ENCODE assay signal across 1 cellular context in the genomic region with DNA sequence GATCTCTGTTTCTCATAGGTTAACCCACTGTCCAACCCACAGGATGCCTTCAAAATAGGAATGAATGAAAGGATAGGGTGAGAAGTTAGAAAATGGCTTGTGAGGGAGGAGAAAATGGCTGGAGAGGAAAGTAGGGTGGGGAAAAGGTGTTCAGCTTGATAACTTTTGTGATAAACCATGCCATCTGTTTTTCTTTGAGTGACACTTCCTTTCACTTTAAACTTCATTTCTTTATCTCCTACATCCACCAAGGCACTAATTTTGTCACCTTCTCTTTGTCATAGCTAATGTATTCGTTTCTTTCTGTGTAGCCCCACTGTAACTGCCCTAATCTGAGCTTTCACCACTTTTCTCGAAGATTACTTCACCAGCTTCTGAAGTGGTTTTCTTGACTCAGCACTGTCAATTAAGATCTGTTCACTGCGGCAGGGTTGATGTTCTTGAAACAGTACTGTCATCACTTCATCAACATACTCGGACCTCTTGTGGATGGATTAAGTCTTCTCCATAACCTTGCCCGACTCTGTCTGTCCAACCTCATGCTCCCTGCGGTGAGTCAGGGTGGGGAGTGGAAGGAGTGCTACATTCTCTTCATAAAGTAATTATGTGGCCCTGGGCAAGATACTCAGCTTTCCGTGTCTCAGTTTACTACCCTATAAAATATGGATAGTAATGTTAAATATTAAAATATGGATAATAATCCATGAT.
TF ChIP-seq lines count a peak whose summit lies in the region.

No MANE protein-coding gene starts in this region.

TF ChIP-seq in K562, 482 proteins besides CTCF, POLR2A, EP300 and RAD21 (continued from another document and continues in another):
- TF ChIP-seq, protein P1, sequence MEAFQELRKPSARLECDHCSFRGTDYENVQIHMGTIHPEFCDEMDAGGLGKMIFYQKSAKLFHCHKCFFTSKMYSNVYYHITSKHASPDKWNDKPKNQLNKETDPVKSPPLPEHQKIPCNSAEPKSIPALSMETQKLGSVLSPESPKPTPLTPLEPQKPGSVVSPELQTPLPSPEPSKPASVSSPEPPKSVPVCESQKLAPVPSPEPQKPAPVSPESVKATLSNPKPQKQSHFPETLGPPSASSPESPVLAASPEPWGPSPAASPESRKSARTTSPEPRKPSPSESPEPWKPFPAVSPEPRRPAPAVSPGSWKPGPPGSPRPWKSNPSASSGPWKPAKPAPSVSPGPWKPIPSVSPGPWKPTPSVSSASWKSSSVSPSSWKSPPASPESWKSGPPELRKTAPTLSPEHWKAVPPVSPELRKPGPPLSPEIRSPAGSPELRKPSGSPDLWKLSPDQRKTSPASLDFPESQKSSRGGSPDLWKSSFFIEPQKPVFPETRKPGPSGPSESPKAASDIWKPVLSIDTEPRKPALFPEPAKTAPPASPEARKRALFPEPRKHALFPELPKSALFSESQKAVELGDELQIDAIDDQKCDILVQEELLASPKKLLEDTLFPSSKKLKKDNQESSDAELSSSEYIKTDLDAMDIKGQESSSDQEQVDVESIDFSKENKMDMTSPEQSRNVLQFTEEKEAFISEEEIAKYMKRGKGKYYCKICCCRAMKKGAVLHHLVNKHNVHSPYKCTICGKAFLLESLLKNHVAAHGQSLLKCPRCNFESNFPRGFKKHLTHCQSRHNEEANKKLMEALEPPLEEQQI (IDR thresholded peaks at IDR 0.05) = peak; percentile 91; the same call in 1 of the 2 replicates
- TF ChIP-seq, protein P2, sequence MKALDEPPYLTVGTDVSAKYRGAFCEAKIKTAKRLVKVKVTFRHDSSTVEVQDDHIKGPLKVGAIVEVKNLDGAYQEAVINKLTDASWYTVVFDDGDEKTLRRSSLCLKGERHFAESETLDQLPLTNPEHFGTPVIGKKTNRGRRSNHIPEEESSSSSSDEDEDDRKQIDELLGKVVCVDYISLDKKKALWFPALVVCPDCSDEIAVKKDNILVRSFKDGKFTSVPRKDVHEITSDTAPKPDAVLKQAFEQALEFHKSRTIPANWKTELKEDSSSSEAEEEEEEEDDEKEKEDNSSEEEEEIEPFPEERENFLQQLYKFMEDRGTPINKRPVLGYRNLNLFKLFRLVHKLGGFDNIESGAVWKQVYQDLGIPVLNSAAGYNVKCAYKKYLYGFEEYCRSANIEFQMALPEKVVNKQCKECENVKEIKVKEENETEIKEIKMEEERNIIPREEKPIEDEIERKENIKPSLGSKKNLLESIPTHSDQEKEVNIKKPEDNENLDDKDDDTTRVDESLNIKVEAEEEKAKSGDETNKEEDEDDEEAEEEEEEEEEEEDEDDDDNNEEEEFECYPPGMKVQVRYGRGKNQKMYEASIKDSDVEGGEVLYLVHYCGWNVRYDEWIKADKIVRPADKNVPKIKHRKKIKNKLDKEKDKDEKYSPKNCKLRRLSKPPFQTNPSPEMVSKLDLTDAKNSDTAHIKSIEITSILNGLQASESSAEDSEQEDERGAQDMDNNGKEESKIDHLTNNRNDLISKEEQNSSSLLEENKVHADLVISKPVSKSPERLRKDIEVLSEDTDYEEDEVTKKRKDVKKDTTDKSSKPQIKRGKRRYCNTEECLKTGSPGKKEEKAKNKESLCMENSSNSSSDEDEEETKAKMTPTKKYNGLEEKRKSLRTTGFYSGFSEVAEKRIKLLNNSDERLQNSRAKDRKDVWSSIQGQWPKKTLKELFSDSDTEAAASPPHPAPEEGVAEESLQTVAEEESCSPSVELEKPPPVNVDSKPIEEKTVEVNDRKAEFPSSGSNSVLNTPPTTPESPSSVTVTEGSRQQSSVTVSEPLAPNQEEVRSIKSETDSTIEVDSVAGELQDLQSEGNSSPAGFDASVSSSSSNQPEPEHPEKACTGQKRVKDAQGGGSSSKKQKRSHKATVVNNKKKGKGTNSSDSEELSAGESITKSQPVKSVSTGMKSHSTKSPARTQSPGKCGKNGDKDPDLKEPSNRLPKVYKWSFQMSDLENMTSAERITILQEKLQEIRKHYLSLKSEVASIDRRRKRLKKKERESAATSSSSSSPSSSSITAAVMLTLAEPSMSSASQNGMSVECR (CRISPR knock-in tag; IDR thresholded peaks at IDR 0.05) = no peak
- TF ChIP-seq SMAD2 (IDR thresholded peaks at IDR 0.05; ENCODE audit: low read depth, low read length) = no peak
- TF ChIP-seq KAT8 (IDR thresholded peaks at IDR 0.05; ENCODE audit: low read depth) = peak; percentile 87
- TF ChIP-seq, protein P3, sequence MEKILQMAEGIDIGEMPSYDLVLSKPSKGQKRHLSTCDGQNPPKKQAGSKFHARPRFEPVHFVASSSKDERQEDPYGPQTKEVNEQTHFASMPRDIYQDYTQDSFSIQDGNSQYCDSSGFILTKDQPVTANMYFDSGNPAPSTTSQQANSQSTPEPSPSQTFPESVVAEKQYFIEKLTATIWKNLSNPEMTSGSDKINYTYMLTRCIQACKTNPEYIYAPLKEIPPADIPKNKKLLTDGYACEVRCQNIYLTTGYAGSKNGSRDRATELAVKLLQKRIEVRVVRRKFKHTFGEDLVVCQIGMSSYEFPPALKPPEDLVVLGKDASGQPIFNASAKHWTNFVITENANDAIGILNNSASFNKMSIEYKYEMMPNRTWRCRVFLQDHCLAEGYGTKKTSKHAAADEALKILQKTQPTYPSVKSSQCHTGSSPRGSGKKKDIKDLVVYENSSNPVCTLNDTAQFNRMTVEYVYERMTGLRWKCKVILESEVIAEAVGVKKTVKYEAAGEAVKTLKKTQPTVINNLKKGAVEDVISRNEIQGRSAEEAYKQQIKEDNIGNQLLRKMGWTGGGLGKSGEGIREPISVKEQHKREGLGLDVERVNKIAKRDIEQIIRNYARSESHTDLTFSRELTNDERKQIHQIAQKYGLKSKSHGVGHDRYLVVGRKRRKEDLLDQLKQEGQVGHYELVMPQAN (IDR thresholded peaks at IDR 0.05; ENCODE audit: borderline replicate concordance) = no peak
- no peak for TF ChIP-seq U2AF2 (optimal IDR thresholded peaks at IDR 0.05; ENCODE audit: low read depth, low read length)
- TF ChIP-seq, protein P4, sequence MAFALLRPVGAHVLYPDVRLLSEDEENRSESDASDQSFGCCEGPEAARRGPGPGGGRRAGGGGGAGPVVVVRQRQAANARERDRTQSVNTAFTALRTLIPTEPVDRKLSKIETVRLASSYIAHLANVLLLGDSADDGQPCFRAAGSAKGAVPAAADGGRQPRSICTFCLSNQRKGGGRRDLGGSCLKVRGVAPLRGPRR (CRISPR knock-in tag; IDR thresholded peaks at IDR 0.05) = no peak
- TF ChIP-seq, protein P5, sequence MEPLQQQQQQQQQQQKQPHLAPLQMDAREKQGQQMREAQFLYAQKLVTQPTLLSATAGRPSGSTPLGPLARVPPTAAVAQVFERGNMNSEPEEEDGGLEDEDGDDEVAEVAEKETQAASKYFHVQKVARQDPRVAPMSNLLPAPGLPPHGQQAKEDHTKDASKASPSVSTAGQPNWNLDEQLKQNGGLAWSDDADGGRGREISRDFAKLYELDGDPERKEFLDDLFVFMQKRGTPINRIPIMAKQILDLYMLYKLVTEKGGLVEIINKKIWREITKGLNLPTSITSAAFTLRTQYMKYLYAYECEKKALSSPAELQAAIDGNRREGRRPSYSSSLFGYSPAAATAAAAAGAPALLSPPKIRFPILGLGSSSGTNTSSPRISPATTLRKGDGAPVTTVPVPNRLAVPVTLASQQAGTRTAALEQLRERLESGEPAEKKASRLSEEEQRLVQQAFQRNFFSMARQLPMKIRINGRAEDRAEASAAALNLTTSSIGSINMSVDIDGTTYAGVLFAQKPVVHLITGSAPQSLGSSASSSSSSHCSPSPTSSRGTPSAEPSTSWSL (CRISPR knock-in tag; IDR thresholded peaks at IDR 0.05; ENCODE audit: borderline replicate concordance) = no peak
- TF ChIP-seq FOS (IDR thresholded peaks at IDR 0.05; ENCODE audit: extremely low read depth, insufficient read length) = no peak
- no peak for TF ChIP-seq SIN3A (IDR thresholded peaks at IDR 0.05; ENCODE audit: borderline replicate concordance in 2 of 2, control insufficient read depth in 1 of 2, low read depth in 2 of 2, low read length in 2 of 2)
- no peak for TF ChIP-seq RBM14 (IDR thresholded peaks at IDR 0.05; ENCODE audit: borderline replicate concordance, insufficient read depth, low read depth, low read length)
- TF ChIP-seq NCOR1 (IDR thresholded peaks at IDR 0.05) = peak; percentile 96
- TF ChIP-seq TAF15 (IDR thresholded peaks at IDR 0.05; ENCODE audit: low read depth, low read length) = no peak
- TF ChIP-seq ZNF644 (tag; IDR thresholded peaks at IDR 0.05; ENCODE audit: low read depth) = peak; percentile 94
- TF ChIP-seq CHD2 (IDR thresholded peaks at IDR 0.05; ENCODE audit: low read depth, low read length) = no peak
- peak; percentile 85 for TF ChIP-seq MAFK (IDR thresholded peaks at IDR 0.05; ENCODE audit: low read length)
- TF ChIP-seq FOXA1 (IDR thresholded peaks at IDR 0.05; ENCODE audit: borderline replicate concordance) = no peak
- no peak for TF ChIP-seq ASH1L (IDR thresholded peaks at IDR 0.05; ENCODE audit: borderline replicate concordance, low read depth, partially characterized antibody)
- TF ChIP-seq NUFIP1 (IDR thresholded peaks at IDR 0.05; ENCODE audit: partially characterized antibody) = no peak
- TF ChIP-seq PHB (CRISPR knock-in tag; IDR thresholded peaks at IDR 0.05) = no peak
- peak; percentile 95 for TF ChIP-seq FOSL1 (tag; conservative IDR thresholded peaks at IDR 0.05)
- no peak for TF ChIP-seq GABPB2 (CRISPR knock-in tag; conservative IDR thresholded peaks at IDR 0.05)
- TF ChIP-seq, protein P6, sequence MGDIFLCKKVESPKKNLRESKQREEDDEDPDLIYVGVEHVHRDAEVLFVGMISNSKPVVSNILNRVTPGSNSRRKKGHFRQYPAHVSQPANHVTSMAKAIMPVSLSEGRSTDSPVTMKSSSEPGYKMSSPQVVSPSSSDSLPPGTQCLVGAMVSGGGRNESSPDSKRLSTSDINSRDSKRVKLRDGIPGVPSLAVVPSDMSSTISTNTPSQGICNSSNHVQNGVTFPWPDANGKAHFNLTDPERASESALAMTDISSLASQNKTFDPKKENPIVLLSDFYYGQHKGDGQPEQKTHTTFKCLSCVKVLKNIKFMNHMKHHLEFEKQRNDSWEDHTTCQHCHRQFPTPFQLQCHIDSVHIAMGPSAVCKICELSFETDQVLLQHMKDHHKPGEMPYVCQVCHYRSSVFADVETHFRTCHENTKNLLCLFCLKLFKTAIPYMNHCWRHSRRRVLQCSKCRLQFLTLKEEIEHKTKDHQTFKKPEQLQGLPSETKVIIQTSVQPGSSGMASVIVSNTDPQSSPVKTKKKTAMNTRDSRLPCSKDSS (IDR thresholded peaks at IDR 0.05; ENCODE audit: low read depth, partially characterized antibody) = no peak
- TF ChIP-seq, protein P7, sequence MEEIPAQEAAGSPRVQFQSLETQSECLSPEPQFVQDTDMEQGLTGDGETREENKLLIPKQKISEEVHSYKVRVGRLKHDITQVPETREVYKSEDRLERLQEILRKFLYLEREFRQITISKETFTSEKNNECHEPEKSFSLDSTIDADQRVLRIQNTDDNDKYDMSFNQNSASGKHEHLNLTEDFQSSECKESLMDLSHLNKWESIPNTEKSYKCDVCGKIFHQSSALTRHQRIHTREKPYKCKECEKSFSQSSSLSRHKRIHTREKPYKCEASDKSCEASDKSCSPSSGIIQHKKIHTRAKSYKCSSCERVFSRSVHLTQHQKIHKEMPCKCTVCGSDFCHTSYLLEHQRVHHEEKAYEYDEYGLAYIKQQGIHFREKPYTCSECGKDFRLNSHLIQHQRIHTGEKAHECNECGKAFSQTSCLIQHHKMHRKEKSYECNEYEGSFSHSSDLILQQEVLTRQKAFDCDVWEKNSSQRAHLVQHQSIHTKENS (CRISPR knock-in tag; IDR thresholded peaks at IDR 0.05) = no peak
- no peak for TF ChIP-seq JUNB (CRISPR knock-in tag; conservative IDR thresholded peaks at IDR 0.05)
- TF ChIP-seq, protein P8, sequence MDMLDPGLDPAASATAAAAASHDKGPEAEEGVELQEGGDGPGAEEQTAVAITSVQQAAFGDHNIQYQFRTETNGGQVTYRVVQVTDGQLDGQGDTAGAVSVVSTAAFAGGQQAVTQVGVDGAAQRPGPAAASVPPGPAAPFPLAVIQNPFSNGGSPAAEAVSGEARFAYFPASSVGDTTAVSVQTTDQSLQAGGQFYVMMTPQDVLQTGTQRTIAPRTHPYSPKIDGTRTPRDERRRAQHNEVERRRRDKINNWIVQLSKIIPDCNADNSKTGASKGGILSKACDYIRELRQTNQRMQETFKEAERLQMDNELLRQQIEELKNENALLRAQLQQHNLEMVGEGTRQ (CRISPR knock-in tag; IDR thresholded peaks at IDR 0.05) = no peak
- no peak for TF ChIP-seq POLR3A (IDR thresholded peaks at IDR 0.05; ENCODE audit: borderline replicate concordance, extremely low read depth, insufficient read depth, insufficient read length)
- peak; percentile 70 for TF ChIP-seq TAF1 (IDR thresholded peaks at IDR 0.05; ENCODE audit: control insufficient read depth, extremely low read depth, insufficient read depth, low read length, severe bottlenecking)
- TF ChIP-seq ILK (tag; IDR thresholded peaks at IDR 0.05; ENCODE audit: borderline replicate concordance, low read depth) = no peak
- TF ChIP-seq, protein P9, sequence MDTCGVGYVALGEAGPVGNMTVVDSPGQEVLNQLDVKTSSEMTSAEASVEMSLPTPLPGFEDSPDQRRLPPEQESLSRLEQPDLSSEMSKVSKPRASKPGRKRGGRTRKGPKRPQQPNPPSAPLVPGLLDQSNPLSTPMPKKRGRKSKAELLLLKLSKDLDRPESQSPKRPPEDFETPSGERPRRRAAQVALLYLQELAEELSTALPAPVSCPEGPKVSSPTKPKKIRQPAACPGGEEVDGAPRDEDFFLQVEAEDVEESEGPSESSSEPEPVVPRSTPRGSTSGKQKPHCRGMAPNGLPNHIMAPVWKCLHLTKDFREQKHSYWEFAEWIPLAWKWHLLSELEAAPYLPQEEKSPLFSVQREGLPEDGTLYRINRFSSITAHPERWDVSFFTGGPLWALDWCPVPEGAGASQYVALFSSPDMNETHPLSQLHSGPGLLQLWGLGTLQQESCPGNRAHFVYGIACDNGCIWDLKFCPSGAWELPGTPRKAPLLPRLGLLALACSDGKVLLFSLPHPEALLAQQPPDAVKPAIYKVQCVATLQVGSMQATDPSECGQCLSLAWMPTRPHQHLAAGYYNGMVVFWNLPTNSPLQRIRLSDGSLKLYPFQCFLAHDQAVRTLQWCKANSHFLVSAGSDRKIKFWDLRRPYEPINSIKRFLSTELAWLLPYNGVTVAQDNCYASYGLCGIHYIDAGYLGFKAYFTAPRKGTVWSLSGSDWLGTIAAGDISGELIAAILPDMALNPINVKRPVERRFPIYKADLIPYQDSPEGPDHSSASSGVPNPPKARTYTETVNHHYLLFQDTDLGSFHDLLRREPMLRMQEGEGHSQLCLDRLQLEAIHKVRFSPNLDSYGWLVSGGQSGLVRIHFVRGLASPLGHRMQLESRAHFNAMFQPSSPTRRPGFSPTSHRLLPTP (IDR thresholded peaks at IDR 0.05; ENCODE audit: borderline replicate concordance, extremely low read depth, insufficient read length) = no peak
- TF ChIP-seq MAFG (tag; conservative IDR thresholded peaks at IDR 0.05) = peak; percentile 88
- TF ChIP-seq CCAR2 (IDR thresholded peaks at IDR 0.05; ENCODE audit: low read depth, low read length) = no peak
- TF ChIP-seq NCOA4 (IDR thresholded peaks at IDR 0.05; ENCODE audit: partially characterized antibody) = no peak
- TF ChIP-seq, protein P10, sequence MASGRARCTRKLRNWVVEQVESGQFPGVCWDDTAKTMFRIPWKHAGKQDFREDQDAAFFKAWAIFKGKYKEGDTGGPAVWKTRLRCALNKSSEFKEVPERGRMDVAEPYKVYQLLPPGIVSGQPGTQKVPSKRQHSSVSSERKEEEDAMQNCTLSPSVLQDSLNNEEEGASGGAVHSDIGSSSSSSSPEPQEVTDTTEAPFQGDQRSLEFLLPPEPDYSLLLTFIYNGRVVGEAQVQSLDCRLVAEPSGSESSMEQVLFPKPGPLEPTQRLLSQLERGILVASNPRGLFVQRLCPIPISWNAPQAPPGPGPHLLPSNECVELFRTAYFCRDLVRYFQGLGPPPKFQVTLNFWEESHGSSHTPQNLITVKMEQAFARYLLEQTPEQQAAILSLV (tag; IDR thresholded peaks at IDR 0.05) = no peak
- TF ChIP-seq SREBF2 (CRISPR knock-in tag; IDR thresholded peaks at IDR 0.05) = no peak
